8 cellular contexts compared by ENCODE assay signal in the genomic region with DNA sequence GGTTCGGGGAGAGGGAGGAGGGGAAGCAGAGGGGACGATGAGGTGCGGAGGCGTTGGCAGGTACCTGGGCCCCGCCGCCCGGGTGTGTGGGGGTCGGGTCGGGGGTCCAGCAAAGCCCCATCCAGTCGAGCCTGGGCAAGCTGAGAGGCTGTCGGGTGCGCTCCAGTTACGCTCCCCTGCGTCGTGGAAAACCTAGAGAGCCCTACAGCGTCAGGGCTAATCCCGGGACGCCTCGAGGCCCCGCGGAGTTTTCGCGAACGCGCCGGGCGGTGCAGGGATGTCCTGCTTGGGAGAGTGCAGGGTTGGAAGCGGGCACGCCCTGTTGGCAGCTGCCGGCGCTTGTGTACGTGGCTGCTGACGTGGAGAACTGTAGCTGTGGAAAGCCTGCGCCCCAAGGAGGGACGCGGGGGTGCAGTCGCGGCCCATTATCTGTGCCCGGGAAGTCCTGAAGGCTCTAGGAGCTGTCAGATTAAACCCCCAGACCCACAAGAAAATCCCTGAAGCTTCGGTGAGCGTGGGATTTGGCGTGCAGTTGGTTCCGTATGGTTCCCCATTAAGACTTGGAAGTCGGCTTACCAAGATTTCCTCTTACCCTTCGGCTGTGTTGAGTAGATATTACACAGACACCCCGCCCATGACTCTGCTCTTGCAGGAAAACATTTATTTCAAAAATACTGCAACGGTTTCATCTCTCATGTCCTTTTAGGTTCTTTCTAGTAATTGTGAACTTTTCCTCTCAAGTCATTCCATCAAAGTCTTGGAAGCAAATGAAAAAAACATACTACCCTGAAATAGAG. TPM values are rescaled to one million over a fixed set of nuclear protein-coding genes. Genes with fewer than 3 reads are reported as not detected.
DNase-seq lines count a peak whose midpoint lies in the region; FAIRE-seq and TF ChIP-seq lines count a peak whose summit lies in the region.

No MANE protein-coding gene starts in this region.

- peak overlapping the region; percentile 85 for H3K4me3 ChIP-seq in GM12865 (ENCODE audit: low read depth, low read length)
- peak overlapping the region; percentile 65 for H3K4me3 ChIP-seq in HEK293 (ENCODE audit: low read depth, low read length)
- peak overlapping the region; percentile 84 for H3K4me3 ChIP-seq in NB4 (ENCODE audit: low read depth, low read length)
- H3K4me3 ChIP-seq in WERI-Rb-1 (ENCODE audit: low read depth, low read length), result peak overlapping the region; percentile 83
- peak overlapping the region; percentile 77 for H3K4me3 ChIP-seq in bronchial epithelial cell (ENCODE audit: low read depth, low read length)

- DNase-seq in GM12865 (ENCODE audit: low read depth) (peak; percentile 89), NB4 (ENCODE audit: low read depth) (peak; percentile 79), WERI-Rb-1 (peak; percentile 71), bronchial epithelial cell (ENCODE audit: low read depth) (peak; percentile 81), kidney glomerular epithelial cell (lab: John Stamatoyannopoulos, UW) (peak; percentile 82), epidermal melanocyte (ENCODE audit: insufficient read length, low spot score) (no peak)
- peak; percentile 79 for DNase-seq in stimulated activated CD4-positive, alpha-beta T cell treated with anti-CD3 and anti-CD28 coated beads, Interleukin-15, amount 100 ng/mL, for 24 hours

- H3K27ac ChIP-seq in HEK293 (ENCODE audit: extremely low read depth, low read depth, low read length) (peak overlapping the region; percentile 95), WERI-Rb-1 (peak overlapping the region; percentile 99)

- H3K36me3 ChIP-seq in HEK293 (ENCODE audit: control insufficient read depth in 2 of 2, insufficient read depth in 1 of 2, low read length in 2 of 2), result no peaks in the 10 kb centered on the region
- no peaks in the 10 kb centered on the region for H3K36me3 ChIP-seq in WERI-Rb-1
- H3K36me3 ChIP-seq in bronchial epithelial cell (ENCODE audit: control insufficient read depth, insufficient read depth, low read length), result no peaks in the 10 kb centered on the region

- no peak for TF ChIP-seq POLR2A in NB4 (IDR thresholded peaks at IDR 0.05; ENCODE audit: extremely low read depth, insufficient read length)

- POLR2A ChIA-PET in HEK293 (lab: Yijun Ruan, JAX), result interaction anchor here (0.6 to 1.8 kb wide), 4 partner anchors 12 to 393 kb away, joined by 3 to 6 read pairs (median 4); no protein-coding TSS in a partner anchor

- peaks cover 22% of the 10 kb centered on the region for H3K4me1 ChIP-seq in HEK293 (ENCODE audit: control insufficient read depth, insufficient read depth, low read length)

- H3K9me3 ChIP-seq in HEK293 (ENCODE audit: control insufficient read depth, insufficient read depth, low read depth, low read length), result no peaks in the 10 kb centered on the region
- H3K9me3 ChIP-seq in WERI-Rb-1 (ENCODE audit: severe bottlenecking), result no peaks in the 10 kb centered on the region

- FAIRE-seq in bronchial epithelial cell (lab: Jason Lieb, UNC), result no peak

- CTCF ChIA-PET in HEK293 (lab: Yijun Ruan, JAX), result no interaction called here

- no peak for TF ChIP-seq CTCF in GM12865 (IDR thresholded peaks at IDR 0.05; ENCODE audit: insufficient read depth, low read depth, low read length, missing control alignments)
- peak; percentile 60; the same call in 1 of the 2 replicates for TF ChIP-seq CTCF in HEK293 (tag by site-specific recombination; IDR thresholded peaks at IDR 0.05)
- TF ChIP-seq CTCF in NB4 (IDR thresholded peaks at IDR 0.05; ENCODE audit: low read depth, low read length), result no peak
- no peak for TF ChIP-seq CTCF in WERI-Rb-1 (IDR thresholded peaks at IDR 0.05; ENCODE audit: low read depth, low read length)
- TF ChIP-seq CTCF in bronchial epithelial cell (IDR thresholded peaks at IDR 0.05; ENCODE audit: insufficient read depth, low read length, severe bottlenecking), result no peak

- no peaks in the 10 kb centered on the region for H3K27me3 ChIP-seq in WERI-Rb-1 (ENCODE audit: insufficient read depth, low read depth, severe bottlenecking)
- H3K27me3 ChIP-seq in bronchial epithelial cell (ENCODE audit: control insufficient read depth, insufficient read depth, low read length), result no peaks in the 10 kb centered on the region

TF ChIP-seq in HEK293, 187 proteins besides CTCF, POLR2A, EP300 and RAD21 (continues in another document):
- TF ChIP-seq ZNF544 (tag by site-specific recombination; IDR thresholded peaks at IDR 0.05), result no peak
- TF ChIP-seq, protein P1, sequence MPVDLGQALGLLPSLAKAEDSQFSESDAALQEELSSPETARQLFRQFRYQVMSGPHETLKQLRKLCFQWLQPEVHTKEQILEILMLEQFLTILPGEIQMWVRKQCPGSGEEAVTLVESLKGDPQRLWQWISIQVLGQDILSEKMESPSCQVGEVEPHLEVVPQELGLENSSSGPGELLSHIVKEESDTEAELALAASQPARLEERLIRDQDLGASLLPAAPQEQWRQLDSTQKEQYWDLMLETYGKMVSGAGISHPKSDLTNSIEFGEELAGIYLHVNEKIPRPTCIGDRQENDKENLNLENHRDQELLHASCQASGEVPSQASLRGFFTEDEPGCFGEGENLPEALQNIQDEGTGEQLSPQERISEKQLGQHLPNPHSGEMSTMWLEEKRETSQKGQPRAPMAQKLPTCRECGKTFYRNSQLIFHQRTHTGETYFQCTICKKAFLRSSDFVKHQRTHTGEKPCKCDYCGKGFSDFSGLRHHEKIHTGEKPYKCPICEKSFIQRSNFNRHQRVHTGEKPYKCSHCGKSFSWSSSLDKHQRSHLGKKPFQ (tag by site-specific recombination; IDR thresholded peaks at IDR 0.05), result no peak
- TF ChIP-seq, protein P2, sequence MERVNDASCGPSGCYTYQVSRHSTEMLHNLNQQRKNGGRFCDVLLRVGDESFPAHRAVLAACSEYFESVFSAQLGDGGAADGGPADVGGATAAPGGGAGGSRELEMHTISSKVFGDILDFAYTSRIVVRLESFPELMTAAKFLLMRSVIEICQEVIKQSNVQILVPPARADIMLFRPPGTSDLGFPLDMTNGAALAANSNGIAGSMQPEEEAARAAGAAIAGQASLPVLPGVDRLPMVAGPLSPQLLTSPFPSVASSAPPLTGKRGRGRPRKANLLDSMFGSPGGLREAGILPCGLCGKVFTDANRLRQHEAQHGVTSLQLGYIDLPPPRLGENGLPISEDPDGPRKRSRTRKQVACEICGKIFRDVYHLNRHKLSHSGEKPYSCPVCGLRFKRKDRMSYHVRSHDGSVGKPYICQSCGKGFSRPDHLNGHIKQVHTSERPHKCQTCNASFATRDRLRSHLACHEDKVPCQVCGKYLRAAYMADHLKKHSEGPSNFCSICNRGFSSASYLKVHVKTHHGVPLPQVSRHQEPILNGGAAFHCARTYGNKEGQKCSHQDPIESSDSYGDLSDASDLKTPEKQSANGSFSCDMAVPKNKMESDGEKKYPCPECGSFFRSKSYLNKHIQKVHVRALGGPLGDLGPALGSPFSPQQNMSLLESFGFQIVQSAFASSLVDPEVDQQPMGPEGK (tag by site-specific recombination; IDR thresholded peaks at IDR 0.05), result peak; percentile 95
- TF ChIP-seq, protein P3, sequence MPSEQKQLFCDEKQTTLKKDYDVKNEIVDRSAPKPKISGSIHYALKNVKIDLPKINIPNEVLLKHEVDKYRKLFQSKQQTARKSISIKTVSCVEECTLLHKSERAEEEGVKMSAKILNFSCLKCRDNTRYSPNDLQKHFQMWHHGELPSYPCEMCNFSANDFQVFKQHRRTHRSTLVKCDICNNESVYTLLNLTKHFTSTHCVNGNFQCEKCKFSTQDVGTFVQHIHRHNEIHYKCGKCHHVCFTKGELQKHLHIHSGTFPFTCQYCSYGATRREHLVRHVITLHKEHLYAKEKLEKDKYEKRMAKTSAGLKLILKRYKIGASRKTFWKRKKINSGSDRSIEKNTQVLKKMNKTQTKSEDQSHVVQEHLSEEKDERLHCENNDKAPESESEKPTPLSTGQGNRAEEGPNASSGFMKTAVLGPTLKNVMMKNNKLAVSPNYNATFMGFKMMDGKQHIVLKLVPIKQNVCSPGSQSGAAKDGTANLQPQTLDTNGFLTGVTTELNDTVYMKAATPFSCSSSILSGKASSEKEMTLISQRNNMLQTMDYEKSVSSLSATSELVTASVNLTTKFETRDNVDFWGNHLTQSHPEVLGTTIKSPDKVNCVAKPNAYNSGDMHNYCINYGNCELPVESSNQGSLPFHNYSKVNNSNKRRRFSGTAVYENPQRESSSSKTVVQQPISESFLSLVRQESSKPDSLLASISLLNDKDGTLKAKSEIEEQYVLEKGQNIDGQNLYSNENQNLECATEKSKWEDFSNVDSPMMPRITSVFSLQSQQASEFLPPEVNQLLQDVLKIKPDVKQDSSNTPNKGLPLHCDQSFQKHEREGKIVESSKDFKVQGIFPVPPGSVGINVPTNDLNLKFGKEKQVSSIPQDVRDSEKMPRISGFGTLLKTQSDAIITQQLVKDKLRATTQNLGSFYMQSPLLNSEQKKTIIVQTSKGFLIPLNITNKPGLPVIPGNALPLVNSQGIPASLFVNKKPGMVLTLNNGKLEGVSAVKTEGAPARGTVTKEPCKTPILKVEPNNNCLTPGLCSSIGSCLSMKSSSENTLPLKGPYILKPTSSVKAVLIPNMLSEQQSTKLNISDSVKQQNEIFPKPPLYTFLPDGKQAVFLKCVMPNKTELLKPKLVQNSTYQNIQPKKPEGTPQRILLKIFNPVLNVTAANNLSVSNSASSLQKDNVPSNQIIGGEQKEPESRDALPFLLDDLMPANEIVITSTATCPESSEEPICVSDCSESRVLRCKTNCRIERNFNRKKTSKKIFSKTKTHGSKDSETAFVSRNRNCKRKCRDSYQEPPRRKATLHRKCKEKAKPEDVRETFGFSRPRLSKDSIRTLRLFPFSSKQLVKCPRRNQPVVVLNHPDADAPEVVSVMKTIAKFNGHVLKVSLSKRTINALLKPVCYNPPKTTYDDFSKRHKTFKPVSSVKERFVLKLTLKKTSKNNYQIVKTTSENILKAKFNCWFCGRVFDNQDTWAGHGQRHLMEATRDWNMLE (tag by site-specific recombination; conservative IDR thresholded peaks at IDR 0.05; ENCODE audit: low read depth), result no peak

RNA-seq across cellular contexts. Expression of a gene that starts 11.3 kb away (rescaled TPM):
- total RNA-seq in bronchial epithelial cell, result 530 and 1,114 TPM in 2 replicates
